8 cellular contexts compared by ENCODE assay signal in genomic region chr1:233295775-233296322, GRCh38. TPM values are rescaled to one million over a fixed set of nuclear protein-coding genes. Genes with fewer than 3 reads are reported as not detected.
DNase-seq lines count a peak whose midpoint lies in the region; ATAC-seq and TF ChIP-seq lines count a peak whose summit lies in the region.

No MANE protein-coding gene starts in this region.

- peaks cover 0 to 6% of the 10 kb centered on the region in 2 donors for H3K4me1 ChIP-seq in mucosa of rectum (ENCODE audit: control insufficient read depth in 2 of 2, insufficient read depth in 2 of 2, low read length in 2 of 2)

- peaks cover 38% of the 10 kb centered on the region for H3K4me1 Mint-ChIP-seq in HFFc6 (ENCODE audit: low read depth)

- H3K4me3 ChIP-seq in AG09309 (ENCODE audit: control insufficient read depth, low read depth, low read length) (peak overlapping the region; percentile 89), brain microvascular endothelial cell (ENCODE audit: low read depth, low read length) (peak overlapping the region; percentile 85), mucosa of rectum (ENCODE audit: low read length in 2 of 2) (peak overlapping the region; percentile 69 to 73)

- no peaks in the 10 kb centered on the region for H3K27me3 ChIP-seq in brain microvascular endothelial cell (replicated peaks)
- no peaks in the 10 kb centered on the region for H3K27me3 ChIP-seq in mucosa of rectum (ENCODE audit: control insufficient read depth in 2 of 2, insufficient read depth in 2 of 2, low read length in 2 of 2)

- no peak for TF ChIP-seq CTCF in AG09309 (IDR thresholded peaks at IDR 0.05; ENCODE audit: control insufficient read depth, insufficient read depth, low read depth, low read length, missing control alignments)
- no peak for TF ChIP-seq CTCF in HFFc6 (IDR thresholded peaks at IDR 0.05)
- TF ChIP-seq CTCF in brain microvascular endothelial cell (IDR thresholded peaks at IDR 0.05; ENCODE audit: low read depth, low read length, missing control alignments): no peak

- in situ Hi-C loops in brain microvascular endothelial cell (cut with HindIII; ENCODE audit: low pct_ligation_motif_present, low sequenced_read_pairs): no loop called here

- no peaks in the 10 kb centered on the region for H3K36me3 ChIP-seq in brain microvascular endothelial cell (replicated peaks)
- H3K36me3 ChIP-seq in mucosa of rectum (ENCODE audit: control insufficient read depth in 2 of 2, insufficient read depth in 2 of 2, low read length in 2 of 2): no peaks in the 10 kb centered on the region

- H3K27ac ChIP-seq in brain microvascular endothelial cell: no peak overlapping the region
- no peak overlapping the region for H3K27ac ChIP-seq in mucosa of rectum (ENCODE audit: low read depth in 2 of 2, low read length in 2 of 2)

- no peak overlapping the region for H3K9ac ChIP-seq in mucosa of rectum (ENCODE audit: low read depth in 1 of 2, low read length in 2 of 2)

- DNase-seq in AG09309 (ENCODE audit: low read depth): no peak
- DNase-seq in HFFc6: no peak
- no peak for DNase-seq in brain microvascular endothelial cell
- no peak for DNase-seq in NCI-H2107 (lab: John Stamatoyannopoulos, UW)
- DNase-seq in mesenteric fat pad (ENCODE audit: low spot score): no peak

- ATAC-seq in GM21381 (IDR thresholded peaks at IDR 0.05; ENCODE audit: unreplicated experiment): no peak
- ATAC-seq in GM18511 (IDR thresholded peaks at IDR 0.05; ENCODE audit: unreplicated experiment): no peak

- no peaks in the 10 kb centered on the region for H3K9me3 Mint-ChIP-seq in HFFc6

- H3K27ac Mint-ChIP-seq in HFFc6: peak overlapping the region; percentile 55

- peak overlapping the region; percentile 90 for H3K4me3 Mint-ChIP-seq in HFFc6

- H3K9me3 ChIP-seq in mucosa of rectum (ENCODE audit: control insufficient read depth in 2 of 2, low read length in 2 of 2): no peaks in the 10 kb centered on the region

- H3K36me3 Mint-ChIP-seq in HFFc6 (ENCODE audit: low read depth): no peaks in the 10 kb centered on the region

- peaks cover 4% of the 10 kb centered on the region; the same call in 1 of the 2 replicates for H3K27me3 Mint-ChIP-seq in HFFc6 (ENCODE audit: insufficient read depth)

RNA-seq across cellular contexts. Expression of gene PCNX2, which starts 0.3 kb away (rescaled TPM):
- total RNA-seq in HFFc6 (2021; fragmentation: NEBNext Ultra II Directional; extraction: Animal tissue kit (Norgen Biotek cat#: 25700)): 10 to 100 TPM in 5 of 6 experiments, 1 to 10 TPM in 1; 9.9 to 15.6 (median 13.5) TPM
- total RNA-seq in mesenteric fat pad: 6.1 TPM

RNA-seq across cellular contexts. Expression of gene MAP3K21, which starts 31.7 kb away (rescaled TPM):
- total RNA-seq in HFFc6 (2021; fragmentation: NEBNext Ultra II Directional; extraction: Animal tissue kit (Norgen Biotek cat#: 25700)): under 1 TPM in 3 of 6 experiments, not detected in 3; 0.06 to 0.09 (median 0.09) TPM
- 0.96 TPM for total RNA-seq in mesenteric fat pad
